11 cellular contexts compared by ENCODE assay signal in the genomic region with DNA sequence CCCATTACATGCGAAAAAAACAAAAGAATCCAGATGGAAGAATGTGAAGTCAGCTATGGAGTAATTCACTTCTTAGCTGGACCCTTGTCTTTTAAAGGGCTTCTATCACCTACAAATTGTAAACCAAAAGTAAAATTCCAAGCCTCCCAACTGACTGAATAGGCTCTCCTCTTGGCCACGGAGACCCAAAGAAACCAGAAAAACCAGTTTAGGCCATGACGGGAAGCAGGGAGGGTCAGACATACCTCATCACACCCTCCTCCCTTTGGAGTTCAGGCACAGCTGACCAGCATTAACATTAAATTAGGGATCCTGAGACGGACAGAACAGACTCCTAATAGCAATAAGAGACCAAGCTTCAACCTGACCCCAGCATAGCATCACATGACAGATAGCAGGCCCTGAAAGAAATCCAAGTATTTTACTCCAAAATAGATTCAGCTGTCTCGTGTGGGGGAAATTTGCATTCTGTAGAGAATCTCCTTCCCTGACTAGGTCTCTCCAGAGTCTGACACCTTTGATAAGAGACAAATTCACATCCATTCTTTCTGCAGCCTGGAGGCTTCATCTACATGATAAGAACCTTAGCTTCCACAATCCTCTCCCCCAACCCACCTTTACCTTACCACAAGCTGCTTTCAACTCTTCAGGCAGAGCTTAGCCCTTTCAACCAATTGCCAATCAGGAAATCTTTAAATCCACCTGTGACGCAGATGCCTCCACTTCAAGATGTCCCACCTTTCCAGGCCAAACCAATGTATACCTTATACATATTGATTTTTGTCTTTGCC.
DNase-seq lines count a peak whose midpoint lies in the region; ATAC-seq and TF ChIP-seq lines count a peak whose summit lies in the region.
"Had no signal": no experiment of that assay in that cellular context is flagged by ENCODE, and none has a peak within 500 bp of the region (broad histone marks: within the 10 kb centered on the region; RNA-seq: fewer than 3 reads in every experiment).

No MANE protein-coding gene starts in this region.

- peak; percentile 65 for DNase-seq in RWPE1 (ENCODE audit: low spot score)
- peak; percentile 49 for DNase-seq in iPS-NIHi11 (ENCODE audit: low spot score)
- no peak for DNase-seq in suprapubic skin (ENCODE audit: low spot score in 2 of 2)
- no peak for DNase-seq in amygdala (lab: John Stamatoyannopoulos, UW)
- no peak for DNase-seq in pons (ENCODE audit: low spot score)
- DNase-seq: IMR-90; NK-92 treated with Interleukin-12 subunit alpha and Interleukin-12 subunit beta, amount 100 ng/mL, for 24 hours; T-helper 2 cell had no signal

- TF ChIP-seq EP300 in Ishikawa (IDR thresholded peaks at IDR 0.05; ENCODE audit: borderline replicate concordance) (peak; percentile 62; the same call in 1 of the 2 replicates), suprapubic skin (IDR thresholded peaks at IDR 0.05) (no peak)

- H3K4me3 ChIP-seq in suprapubic skin, result no peak overlapping the region

- TF ChIP-seq POLR2A in suprapubic skin (IDR thresholded peaks at IDR 0.05), result no peak

- H3K9me3 ChIP-seq in suprapubic skin, result no peaks in the 10 kb centered on the region

- TF ChIP-seq RAD21 in Ishikawa (IDR thresholded peaks at IDR 0.05; ENCODE audit: low read depth), result peak; percentile 30; the same call in 1 of the 2 replicates

- POLR2A ChIA-PET in RWPE1 (lab: Yijun Ruan, JAX; ENCODE audit: low non-redundant PET), result no interaction called here

- TF ChIP-seq CTCF in RWPE1 (conservative IDR thresholded peaks at IDR 0.05; ENCODE audit: low read depth) (no peak), suprapubic skin (IDR thresholded peaks at IDR 0.05) (no peak)

- CTCF ChIA-PET in RWPE1 (lab: Yijun Ruan, JAX), result interaction anchor here (0.6 kb wide), 1 partner anchor 208 kb away, joined by 3 read pairs; no protein-coding TSS in a partner anchor

- H3K4me1 ChIP-seq in suprapubic skin, result peaks cover 32% of the 10 kb centered on the region

- H3K27ac ChIP-seq in RWPE1, result no peak overlapping the region
- peak overlapping the region; percentile 59 for H3K27ac ChIP-seq in suprapubic skin

- H3K27me3 ChIP-seq in suprapubic skin, result no peaks in the 10 kb centered on the region

- 53% methylated on average over 6 of the region's 6 CpGs for WGBS in suprapubic skin

- ATAC-seq in GM18873 (IDR thresholded peaks at IDR 0.05; ENCODE audit: low FRiP score, unreplicated experiment), result no peak
- no peak for ATAC-seq in HG02588 (IDR thresholded peaks at IDR 0.05; ENCODE audit: unreplicated experiment)

- no peaks in the 10 kb centered on the region for H3K36me3 ChIP-seq in suprapubic skin

TF ChIP-seq in Ishikawa, 13 proteins besides CTCF, POLR2A, EP300 and RAD21:
- peak; percentile 75; the same call in 1 of the 2 replicates for TF ChIP-seq YY1 (IDR thresholded peaks at IDR 0.05; ENCODE audit: low read depth)
- TF ChIP-seq ZBTB7A (IDR thresholded peaks at IDR 0.05; ENCODE audit: low read depth), result no peak
- TF ChIP-seq, protein P1, sequence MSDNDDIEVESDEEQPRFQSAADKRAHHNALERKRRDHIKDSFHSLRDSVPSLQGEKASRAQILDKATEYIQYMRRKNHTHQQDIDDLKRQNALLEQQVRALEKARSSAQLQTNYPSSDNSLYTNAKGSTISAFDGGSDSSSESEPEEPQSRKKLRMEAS (IDR thresholded peaks at IDR 0.05), result peak; percentile 67
- TF ChIP-seq NFIC (IDR thresholded peaks at IDR 0.05), result peak; percentile 77
- TF ChIP-seq TEAD4 (IDR thresholded peaks at IDR 0.05), result peak; percentile 80
- TF ChIP-seq FOXM1 (IDR thresholded peaks at IDR 0.05; ENCODE audit: borderline replicate concordance, low read depth), result no peak; the same call in 1 of the 2 replicates
- TF ChIP-seq, protein P2, sequence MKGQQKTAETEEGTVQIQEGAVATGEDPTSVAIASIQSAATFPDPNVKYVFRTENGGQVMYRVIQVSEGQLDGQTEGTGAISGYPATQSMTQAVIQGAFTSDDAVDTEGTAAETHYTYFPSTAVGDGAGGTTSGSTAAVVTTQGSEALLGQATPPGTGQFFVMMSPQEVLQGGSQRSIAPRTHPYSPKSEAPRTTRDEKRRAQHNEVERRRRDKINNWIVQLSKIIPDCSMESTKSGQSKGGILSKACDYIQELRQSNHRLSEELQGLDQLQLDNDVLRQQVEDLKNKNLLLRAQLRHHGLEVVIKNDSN (IDR thresholded peaks at IDR 0.05), result no peak
- peak; percentile 83 for TF ChIP-seq TCF12 (IDR thresholded peaks at IDR 0.05; ENCODE audit: low read depth)
- TF ChIP-seq, protein P3, sequence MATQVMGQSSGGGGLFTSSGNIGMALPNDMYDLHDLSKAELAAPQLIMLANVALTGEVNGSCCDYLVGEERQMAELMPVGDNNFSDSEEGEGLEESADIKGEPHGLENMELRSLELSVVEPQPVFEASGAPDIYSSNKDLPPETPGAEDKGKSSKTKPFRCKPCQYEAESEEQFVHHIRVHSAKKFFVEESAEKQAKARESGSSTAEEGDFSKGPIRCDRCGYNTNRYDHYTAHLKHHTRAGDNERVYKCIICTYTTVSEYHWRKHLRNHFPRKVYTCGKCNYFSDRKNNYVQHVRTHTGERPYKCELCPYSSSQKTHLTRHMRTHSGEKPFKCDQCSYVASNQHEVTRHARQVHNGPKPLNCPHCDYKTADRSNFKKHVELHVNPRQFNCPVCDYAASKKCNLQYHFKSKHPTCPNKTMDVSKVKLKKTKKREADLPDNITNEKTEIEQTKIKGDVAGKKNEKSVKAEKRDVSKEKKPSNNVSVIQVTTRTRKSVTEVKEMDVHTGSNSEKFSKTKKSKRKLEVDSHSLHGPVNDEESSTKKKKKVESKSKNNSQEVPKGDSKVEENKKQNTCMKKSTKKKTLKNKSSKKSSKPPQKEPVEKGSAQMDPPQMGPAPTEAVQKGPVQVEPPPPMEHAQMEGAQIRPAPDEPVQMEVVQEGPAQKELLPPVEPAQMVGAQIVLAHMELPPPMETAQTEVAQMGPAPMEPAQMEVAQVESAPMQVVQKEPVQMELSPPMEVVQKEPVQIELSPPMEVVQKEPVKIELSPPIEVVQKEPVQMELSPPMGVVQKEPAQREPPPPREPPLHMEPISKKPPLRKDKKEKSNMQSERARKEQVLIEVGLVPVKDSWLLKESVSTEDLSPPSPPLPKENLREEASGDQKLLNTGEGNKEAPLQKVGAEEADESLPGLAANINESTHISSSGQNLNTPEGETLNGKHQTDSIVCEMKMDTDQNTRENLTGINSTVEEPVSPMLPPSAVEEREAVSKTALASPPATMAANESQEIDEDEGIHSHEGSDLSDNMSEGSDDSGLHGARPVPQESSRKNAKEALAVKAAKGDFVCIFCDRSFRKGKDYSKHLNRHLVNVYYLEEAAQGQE (IDR thresholded peaks at IDR 0.05; ENCODE audit: low read depth), result no peak

Comparison
In these comparisons a context has a peak if more than half of its experiments do, and no peak if none do; other contexts are left out.
1. DNase-seq: peak in RWPE1 (single experiment) and iPS-NIHi11 (single experiment); none in suprapubic skin (0 of 2), amygdala (0 of 56) and pons (single experiment).